ENCODE assay signal across 2 cellular contexts in the genomic region with DNA sequence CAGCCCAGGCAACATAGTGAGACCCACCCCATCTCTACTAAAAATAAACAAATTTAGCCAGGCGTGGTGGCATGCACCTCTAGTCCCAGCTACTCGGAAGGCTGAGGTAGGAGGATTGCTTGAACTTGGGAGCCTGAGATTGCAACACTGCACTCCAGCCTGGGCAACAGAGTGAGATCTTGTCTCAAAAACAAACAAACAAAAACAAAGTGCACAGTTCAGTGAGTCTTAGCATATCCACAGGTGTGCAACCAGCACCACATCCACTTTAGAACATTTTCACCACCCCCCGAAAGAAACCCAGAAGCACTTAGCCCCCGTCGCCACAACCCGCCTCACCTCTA.
TF ChIP-seq lines count a peak whose summit lies in the region.

No MANE protein-coding gene starts in this region.

TF ChIP-seq in A549, 52 proteins besides CTCF, POLR2A, EP300 and RAD21:
- TF ChIP-seq POLR2AphosphoS2 (conservative IDR thresholded peaks at IDR 0.05; ENCODE audit: low read length) (no peak), CEBPB (IDR thresholded peaks at IDR 0.05) (peak; percentile 65 to 96), GATA3 (IDR thresholded peaks at IDR 0.05; ENCODE audit: borderline replicate concordance) (peak; percentile 69)

TF ChIP-seq in HEK293, 187 proteins besides CTCF, POLR2A, EP300 and RAD21 (continues in another document):
- TF ChIP-seq ZFHX2 (tag by site-specific recombination; conservative IDR thresholded peaks at IDR 0.05) (no peak), ZBTB21 (tag by site-specific recombination; IDR thresholded peaks at IDR 0.05) (no peak), ZNF626 (tag by site-specific recombination; IDR thresholded peaks at IDR 0.05) (no peak), YY1 (tag by site-specific recombination; IDR thresholded peaks at IDR 0.05) (no peak), ZFP69B (tag by site-specific recombination; IDR thresholded peaks at IDR 0.05) (no peak), KLF7 (tag by site-specific recombination; IDR thresholded peaks at IDR 0.05; ENCODE audit: borderline replicate concordance) (no peak), HOXA7 (CRISPR knock-in tag; IDR thresholded peaks at IDR 0.05; ENCODE audit: borderline replicate concordance) (no peak), ZBTB7A (tag by site-specific recombination; IDR thresholded peaks at IDR 0.05; ENCODE audit: low read depth) (no peak), KLF9 (tag by site-specific recombination; IDR thresholded peaks at IDR 0.05; ENCODE audit: low read depth) (no peak), FEZF1 (tag by site-specific recombination; IDR thresholded peaks at IDR 0.05) (0 out of 2 replicates have a peak, but pooled peaks have one; percentile 23), ZNF311 (tag by site-specific recombination; IDR thresholded peaks at IDR 0.05; ENCODE audit: borderline replicate concordance) (no peak), ZNF660 (tag by site-specific recombination; IDR thresholded peaks at IDR 0.05) (no peak), ZNF302 (tag by site-specific recombination; IDR thresholded peaks at IDR 0.05; ENCODE audit: low read depth) (no peak), ZSCAN16 (tag by site-specific recombination; IDR thresholded peaks at IDR 0.05) (no peak), ZNF426 (tag by site-specific recombination; IDR thresholded peaks at IDR 0.05) (no peak), ZNF529 (tag by site-specific recombination; IDR thresholded peaks at IDR 0.05; ENCODE audit: insufficient replicate concordance) (no peak), ZNF768 (tag by site-specific recombination; IDR thresholded peaks at IDR 0.05) (no peak), ZNF776 (tag by site-specific recombination; IDR thresholded peaks at IDR 0.05; ENCODE audit: borderline replicate concordance) (no peak), ZNF202 (tag by site-specific recombination; IDR thresholded peaks at IDR 0.05; ENCODE audit: borderline replicate concordance) (no peak), ZBTB20 (tag by site-specific recombination; IDR thresholded peaks at IDR 0.05) (no peak), ZNF549 (tag by site-specific recombination; IDR thresholded peaks at IDR 0.05) (no peak), ZNF433 (tag by site-specific recombination; IDR thresholded peaks at IDR 0.05; ENCODE audit: low read depth) (no peak), ZNF121 (tag by site-specific recombination; IDR thresholded peaks at IDR 0.05) (peak; percentile 93), ZNF624 (tag by site-specific recombination; IDR thresholded peaks at IDR 0.05) (no peak), GLIS2 (tag by site-specific recombination; IDR thresholded peaks at IDR 0.05) (0 out of 2 replicates have a peak, but pooled peaks have one; percentile 47)
- TF ChIP-seq, protein P1, sequence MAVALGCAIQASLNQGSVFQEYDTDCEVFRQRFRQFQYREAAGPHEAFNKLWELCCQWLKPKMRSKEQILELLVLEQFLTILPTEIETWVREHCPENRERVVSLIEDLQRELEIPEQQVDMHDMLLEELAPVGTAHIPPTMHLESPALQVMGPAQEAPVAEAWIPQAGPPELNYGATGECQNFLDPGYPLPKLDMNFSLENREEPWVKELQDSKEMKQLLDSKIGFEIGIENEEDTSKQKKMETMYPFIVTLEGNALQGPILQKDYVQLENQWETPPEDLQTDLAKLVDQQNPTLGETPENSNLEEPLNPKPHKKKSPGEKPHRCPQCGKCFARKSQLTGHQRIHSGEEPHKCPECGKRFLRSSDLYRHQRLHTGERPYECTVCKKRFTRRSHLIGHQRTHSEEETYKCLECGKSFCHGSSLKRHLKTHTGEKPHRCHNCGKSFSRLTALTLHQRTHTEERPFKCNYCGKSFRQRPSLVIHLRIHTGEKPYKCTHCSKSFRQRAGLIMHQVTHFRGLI (tag by site-specific recombination; IDR thresholded peaks at IDR 0.05), result no peak
- TF ChIP-seq, protein P2, sequence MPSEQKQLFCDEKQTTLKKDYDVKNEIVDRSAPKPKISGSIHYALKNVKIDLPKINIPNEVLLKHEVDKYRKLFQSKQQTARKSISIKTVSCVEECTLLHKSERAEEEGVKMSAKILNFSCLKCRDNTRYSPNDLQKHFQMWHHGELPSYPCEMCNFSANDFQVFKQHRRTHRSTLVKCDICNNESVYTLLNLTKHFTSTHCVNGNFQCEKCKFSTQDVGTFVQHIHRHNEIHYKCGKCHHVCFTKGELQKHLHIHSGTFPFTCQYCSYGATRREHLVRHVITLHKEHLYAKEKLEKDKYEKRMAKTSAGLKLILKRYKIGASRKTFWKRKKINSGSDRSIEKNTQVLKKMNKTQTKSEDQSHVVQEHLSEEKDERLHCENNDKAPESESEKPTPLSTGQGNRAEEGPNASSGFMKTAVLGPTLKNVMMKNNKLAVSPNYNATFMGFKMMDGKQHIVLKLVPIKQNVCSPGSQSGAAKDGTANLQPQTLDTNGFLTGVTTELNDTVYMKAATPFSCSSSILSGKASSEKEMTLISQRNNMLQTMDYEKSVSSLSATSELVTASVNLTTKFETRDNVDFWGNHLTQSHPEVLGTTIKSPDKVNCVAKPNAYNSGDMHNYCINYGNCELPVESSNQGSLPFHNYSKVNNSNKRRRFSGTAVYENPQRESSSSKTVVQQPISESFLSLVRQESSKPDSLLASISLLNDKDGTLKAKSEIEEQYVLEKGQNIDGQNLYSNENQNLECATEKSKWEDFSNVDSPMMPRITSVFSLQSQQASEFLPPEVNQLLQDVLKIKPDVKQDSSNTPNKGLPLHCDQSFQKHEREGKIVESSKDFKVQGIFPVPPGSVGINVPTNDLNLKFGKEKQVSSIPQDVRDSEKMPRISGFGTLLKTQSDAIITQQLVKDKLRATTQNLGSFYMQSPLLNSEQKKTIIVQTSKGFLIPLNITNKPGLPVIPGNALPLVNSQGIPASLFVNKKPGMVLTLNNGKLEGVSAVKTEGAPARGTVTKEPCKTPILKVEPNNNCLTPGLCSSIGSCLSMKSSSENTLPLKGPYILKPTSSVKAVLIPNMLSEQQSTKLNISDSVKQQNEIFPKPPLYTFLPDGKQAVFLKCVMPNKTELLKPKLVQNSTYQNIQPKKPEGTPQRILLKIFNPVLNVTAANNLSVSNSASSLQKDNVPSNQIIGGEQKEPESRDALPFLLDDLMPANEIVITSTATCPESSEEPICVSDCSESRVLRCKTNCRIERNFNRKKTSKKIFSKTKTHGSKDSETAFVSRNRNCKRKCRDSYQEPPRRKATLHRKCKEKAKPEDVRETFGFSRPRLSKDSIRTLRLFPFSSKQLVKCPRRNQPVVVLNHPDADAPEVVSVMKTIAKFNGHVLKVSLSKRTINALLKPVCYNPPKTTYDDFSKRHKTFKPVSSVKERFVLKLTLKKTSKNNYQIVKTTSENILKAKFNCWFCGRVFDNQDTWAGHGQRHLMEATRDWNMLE (tag by site-specific recombination; conservative IDR thresholded peaks at IDR 0.05; ENCODE audit: low read depth), result no peak
- TF ChIP-seq, protein P3, sequence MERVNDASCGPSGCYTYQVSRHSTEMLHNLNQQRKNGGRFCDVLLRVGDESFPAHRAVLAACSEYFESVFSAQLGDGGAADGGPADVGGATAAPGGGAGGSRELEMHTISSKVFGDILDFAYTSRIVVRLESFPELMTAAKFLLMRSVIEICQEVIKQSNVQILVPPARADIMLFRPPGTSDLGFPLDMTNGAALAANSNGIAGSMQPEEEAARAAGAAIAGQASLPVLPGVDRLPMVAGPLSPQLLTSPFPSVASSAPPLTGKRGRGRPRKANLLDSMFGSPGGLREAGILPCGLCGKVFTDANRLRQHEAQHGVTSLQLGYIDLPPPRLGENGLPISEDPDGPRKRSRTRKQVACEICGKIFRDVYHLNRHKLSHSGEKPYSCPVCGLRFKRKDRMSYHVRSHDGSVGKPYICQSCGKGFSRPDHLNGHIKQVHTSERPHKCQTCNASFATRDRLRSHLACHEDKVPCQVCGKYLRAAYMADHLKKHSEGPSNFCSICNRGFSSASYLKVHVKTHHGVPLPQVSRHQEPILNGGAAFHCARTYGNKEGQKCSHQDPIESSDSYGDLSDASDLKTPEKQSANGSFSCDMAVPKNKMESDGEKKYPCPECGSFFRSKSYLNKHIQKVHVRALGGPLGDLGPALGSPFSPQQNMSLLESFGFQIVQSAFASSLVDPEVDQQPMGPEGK (tag by site-specific recombination; IDR thresholded peaks at IDR 0.05), result peak; percentile 7; the same call in 1 of the 2 replicates
- TF ChIP-seq, protein P4, sequence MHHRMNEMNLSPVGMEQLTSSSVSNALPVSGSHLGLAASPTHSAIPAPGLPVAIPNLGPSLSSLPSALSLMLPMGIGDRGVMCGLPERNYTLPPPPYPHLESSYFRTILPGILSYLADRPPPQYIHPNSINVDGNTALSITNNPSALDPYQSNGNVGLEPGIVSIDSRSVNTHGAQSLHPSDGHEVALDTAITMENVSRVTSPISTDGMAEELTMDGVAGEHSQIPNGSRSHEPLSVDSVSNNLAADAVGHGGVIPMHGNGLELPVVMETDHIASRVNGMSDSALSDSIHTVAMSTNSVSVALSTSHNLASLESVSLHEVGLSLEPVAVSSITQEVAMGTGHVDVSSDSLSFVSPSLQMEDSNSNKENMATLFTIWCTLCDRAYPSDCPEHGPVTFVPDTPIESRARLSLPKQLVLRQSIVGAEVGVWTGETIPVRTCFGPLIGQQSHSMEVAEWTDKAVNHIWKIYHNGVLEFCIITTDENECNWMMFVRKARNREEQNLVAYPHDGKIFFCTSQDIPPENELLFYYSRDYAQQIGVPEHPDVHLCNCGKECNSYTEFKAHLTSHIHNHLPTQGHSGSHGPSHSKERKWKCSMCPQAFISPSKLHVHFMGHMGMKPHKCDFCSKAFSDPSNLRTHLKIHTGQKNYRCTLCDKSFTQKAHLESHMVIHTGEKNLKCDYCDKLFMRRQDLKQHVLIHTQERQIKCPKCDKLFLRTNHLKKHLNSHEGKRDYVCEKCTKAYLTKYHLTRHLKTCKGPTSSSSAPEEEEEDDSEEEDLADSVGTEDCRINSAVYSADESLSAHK (tag by site-specific recombination; IDR thresholded peaks at IDR 0.05), result no peak
- TF ChIP-seq, protein P5, sequence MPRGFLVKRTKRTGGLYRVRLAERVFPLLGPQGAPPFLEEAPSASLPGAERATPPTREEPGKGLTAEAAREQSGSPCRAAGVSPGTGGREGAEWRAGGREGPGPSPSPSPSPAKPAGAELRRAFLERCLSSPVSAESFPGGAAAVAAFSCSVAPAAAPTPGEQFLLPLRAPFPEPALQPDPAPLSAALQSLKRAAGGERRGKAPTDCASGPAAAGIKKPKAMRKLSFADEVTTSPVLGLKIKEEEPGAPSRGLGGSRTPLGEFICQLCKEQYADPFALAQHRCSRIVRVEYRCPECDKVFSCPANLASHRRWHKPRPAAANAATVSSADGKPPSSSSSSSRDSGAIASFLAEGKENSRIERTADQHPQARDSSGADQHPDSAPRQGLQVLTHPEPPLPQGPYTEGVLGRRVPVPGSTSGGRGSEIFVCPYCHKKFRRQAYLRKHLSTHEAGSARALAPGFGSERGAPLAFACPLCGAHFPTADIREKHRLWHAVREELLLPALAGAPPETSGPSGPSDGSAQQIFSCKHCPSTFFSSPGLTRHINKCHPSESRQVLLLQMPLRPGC (tag by site-specific recombination; IDR thresholded peaks at IDR 0.05), result peak; percentile 40
- TF ChIP-seq, protein P6, sequence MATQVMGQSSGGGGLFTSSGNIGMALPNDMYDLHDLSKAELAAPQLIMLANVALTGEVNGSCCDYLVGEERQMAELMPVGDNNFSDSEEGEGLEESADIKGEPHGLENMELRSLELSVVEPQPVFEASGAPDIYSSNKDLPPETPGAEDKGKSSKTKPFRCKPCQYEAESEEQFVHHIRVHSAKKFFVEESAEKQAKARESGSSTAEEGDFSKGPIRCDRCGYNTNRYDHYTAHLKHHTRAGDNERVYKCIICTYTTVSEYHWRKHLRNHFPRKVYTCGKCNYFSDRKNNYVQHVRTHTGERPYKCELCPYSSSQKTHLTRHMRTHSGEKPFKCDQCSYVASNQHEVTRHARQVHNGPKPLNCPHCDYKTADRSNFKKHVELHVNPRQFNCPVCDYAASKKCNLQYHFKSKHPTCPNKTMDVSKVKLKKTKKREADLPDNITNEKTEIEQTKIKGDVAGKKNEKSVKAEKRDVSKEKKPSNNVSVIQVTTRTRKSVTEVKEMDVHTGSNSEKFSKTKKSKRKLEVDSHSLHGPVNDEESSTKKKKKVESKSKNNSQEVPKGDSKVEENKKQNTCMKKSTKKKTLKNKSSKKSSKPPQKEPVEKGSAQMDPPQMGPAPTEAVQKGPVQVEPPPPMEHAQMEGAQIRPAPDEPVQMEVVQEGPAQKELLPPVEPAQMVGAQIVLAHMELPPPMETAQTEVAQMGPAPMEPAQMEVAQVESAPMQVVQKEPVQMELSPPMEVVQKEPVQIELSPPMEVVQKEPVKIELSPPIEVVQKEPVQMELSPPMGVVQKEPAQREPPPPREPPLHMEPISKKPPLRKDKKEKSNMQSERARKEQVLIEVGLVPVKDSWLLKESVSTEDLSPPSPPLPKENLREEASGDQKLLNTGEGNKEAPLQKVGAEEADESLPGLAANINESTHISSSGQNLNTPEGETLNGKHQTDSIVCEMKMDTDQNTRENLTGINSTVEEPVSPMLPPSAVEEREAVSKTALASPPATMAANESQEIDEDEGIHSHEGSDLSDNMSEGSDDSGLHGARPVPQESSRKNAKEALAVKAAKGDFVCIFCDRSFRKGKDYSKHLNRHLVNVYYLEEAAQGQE (tag by site-specific recombination; IDR thresholded peaks at IDR 0.05), result no peak
- TF ChIP-seq, protein P7, sequence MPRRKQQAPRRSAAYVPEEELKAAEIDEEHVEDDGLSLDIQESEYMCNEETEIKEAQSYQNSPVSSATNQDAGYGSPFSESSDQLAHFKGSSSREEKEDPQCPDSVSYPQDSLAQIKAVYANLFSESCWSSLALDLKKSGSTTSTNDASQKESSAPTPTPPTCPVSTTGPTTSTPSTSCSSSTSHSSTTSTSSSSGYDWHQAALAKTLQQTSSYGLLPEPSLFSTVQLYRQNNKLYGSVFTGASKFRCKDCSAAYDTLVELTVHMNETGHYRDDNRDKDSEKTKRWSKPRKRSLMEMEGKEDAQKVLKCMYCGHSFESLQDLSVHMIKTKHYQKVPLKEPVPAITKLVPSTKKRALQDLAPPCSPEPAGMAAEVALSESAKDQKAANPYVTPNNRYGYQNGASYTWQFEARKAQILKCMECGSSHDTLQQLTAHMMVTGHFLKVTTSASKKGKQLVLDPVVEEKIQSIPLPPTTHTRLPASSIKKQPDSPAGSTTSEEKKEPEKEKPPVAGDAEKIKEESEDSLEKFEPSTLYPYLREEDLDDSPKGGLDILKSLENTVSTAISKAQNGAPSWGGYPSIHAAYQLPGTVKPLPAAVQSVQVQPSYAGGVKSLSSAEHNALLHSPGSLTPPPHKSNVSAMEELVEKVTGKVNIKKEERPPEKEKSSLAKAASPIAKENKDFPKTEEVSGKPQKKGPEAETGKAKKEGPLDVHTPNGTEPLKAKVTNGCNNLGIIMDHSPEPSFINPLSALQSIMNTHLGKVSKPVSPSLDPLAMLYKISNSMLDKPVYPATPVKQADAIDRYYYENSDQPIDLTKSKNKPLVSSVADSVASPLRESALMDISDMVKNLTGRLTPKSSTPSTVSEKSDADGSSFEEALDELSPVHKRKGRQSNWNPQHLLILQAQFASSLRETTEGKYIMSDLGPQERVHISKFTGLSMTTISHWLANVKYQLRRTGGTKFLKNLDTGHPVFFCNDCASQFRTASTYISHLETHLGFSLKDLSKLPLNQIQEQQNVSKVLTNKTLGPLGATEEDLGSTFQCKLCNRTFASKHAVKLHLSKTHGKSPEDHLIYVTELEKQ (tag by site-specific recombination; IDR thresholded peaks at IDR 0.05; ENCODE audit: borderline replicate concordance), result 0 out of 2 replicates have a peak, but pooled peaks have one; percentile 7
- TF ChIP-seq, protein P8, sequence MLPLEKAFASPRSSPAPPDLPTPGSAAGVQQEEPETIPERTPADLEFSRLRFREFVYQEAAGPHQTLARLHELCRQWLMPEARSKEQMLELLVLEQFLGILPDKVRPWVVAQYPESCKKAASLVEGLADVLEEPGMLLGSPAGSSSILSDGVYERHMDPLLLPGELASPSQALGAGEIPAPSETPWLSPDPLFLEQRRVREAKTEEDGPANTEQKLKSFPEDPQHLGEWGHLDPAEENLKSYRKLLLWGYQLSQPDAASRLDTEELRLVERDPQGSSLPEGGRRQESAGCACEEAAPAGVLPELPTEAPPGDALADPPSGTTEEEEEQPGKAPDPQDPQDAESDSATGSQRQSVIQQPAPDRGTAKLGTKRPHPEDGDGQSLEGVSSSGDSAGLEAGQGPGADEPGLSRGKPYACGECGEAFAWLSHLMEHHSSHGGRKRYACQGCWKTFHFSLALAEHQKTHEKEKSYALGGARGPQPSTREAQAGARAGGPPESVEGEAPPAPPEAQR (tag by site-specific recombination; IDR thresholded peaks at IDR 0.05), result no peak
